ENCODE assay signal across 30 cellular contexts in the genomic region with DNA sequence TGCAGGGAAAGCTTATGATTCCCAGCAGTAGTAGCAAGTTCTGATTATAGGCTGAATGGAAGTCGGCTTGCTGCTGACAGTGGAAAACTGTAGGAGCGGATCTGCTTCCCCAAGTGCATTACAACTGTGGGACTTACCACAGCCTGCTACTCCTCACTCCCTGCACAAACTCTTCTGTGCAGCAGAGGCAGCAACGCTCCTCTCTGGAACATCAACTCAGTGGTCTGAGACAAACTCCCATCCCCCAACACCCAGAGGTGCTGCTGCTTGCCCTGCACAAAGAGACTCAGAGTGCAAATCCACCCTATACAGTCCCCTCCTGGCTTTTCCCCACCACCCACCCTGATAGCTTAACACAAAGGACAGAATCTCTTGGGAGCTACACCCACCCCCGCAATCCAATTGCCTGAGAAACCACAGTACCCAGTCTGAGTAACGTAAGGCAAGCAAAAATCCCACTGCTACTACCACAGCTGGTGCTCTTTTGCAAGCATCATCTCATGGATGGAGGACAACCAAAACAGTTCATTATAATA.
"Had no signal": no experiment of that assay in that cellular context is flagged by ENCODE, and none has a peak within 500 bp of the region (broad histone marks: within the 10 kb centered on the region; RNA-seq: fewer than 3 reads in every experiment).

No MANE protein-coding gene starts in this region.

- H3K4me3 Mint-ChIP-seq: activated naive CD4-positive, alpha-beta T cell treated with anti-CD3 and anti-CD28 coated beads for 36 hours; activated naive CD8-positive, alpha-beta T cell treated with anti-CD3 and anti-CD28 coated beads, Interleukin-2, amount 10 ng/mL, durations not matched to agents 7 days and 5 days; activated T-helper 1 cell treated with anti-CD3 and anti-CD28 coated beads, Interleukin-12 subunit alpha, Interleukin-12 subunit beta, Interleukin-2, Interleukin-4 antibody, amounts not matched to agents 30 ng/mL and 10 ng/mL and 1 ng/mL, durations not matched to agents 14 hours and 24 hours and 36 hours; immature natural killer cell; naive thymus-derived CD8-positive, alpha-beta T cell; neural crest cell; stimulated activated effector memory CD8-positive, alpha-beta T cell treated with anti-CD3 and anti-CD28 coated beads, Interleukin-12 subunit alpha, Interleukin-12 subunit beta, amount 100 ng/mL, for 72 hours; stimulated activated naive CD8-positive, alpha-beta T cell treated with anti-CD3 and anti-CD28 coated beads, Interleukin-15, Interleukin-2, amounts not matched to agents 100 ng/mL and 50 ng/mL, for 24 hours; T-cell had no signal

- H3K9me3 ChIP-seq: thoracic aorta had no signal

- DNase-seq: activated CD4-positive, alpha-beta T cell treated with anti-CD3 and anti-CD28 coated beads for 4 hours; activated CD4-positive, alpha-beta T cell treated with anti-CD3 and anti-CD28 coated beads, Interleukin-2, amount 50 U/mL, for 4 hours; activated CD8-positive, alpha-beta memory T cell treated with anti-CD3 and anti-CD28 coated beads for 24 hours; activated effector memory CD4-positive, alpha-beta T cell treated with anti-CD3 and anti-CD28 coated beads, Interleukin-2, amount 50 U/mL, for 16 hours; activated naive CD4-positive, alpha-beta T cell treated with anti-CD3 and anti-CD28 coated beads for 36 hours; activated naive CD8-positive, alpha-beta T cell treated with anti-CD3 and anti-CD28 coated beads, Interleukin-2, amount 10 ng/mL, durations not matched to agents 7 days and 5 days; activated T-cell treated with anti-CD3 and anti-CD28 coated beads, Interleukin-2, amount 50 U/mL, for 1 hour; amniotic stem cell; brain microvascular endothelial cell; dorsolateral prefrontal cortex; effector memory CD4-positive, alpha-beta T cell; erythroblast; heart right ventricle; immature natural killer cell; midbrain; naive thymus-derived CD8-positive, alpha-beta T cell; occipital lobe; psoas muscle; sigmoid colon; small intestine; stimulated activated CD4-positive, alpha-beta T cell treated with anti-CD3 and anti-CD28 coated beads, Interleukin-4, amount 100 ng/mL, for 24 hours; T-cell; trophoblast cell had no signal

- H3K27ac Mint-ChIP-seq: activated naive CD4-positive, alpha-beta T cell treated with anti-CD3 and anti-CD28 coated beads for 36 hours; activated naive CD8-positive, alpha-beta T cell treated with anti-CD3 and anti-CD28 coated beads, Interleukin-2, amount 10 ng/mL, durations not matched to agents 7 days and 5 days; activated T-helper 1 cell treated with anti-CD3 and anti-CD28 coated beads, Interleukin-12 subunit alpha, Interleukin-12 subunit beta, Interleukin-2, Interleukin-4 antibody, amounts not matched to agents 30 ng/mL and 10 ng/mL and 1 ng/mL, durations not matched to agents 14 hours and 24 hours and 36 hours; immature natural killer cell; naive thymus-derived CD8-positive, alpha-beta T cell; stimulated activated effector memory CD8-positive, alpha-beta T cell treated with anti-CD3 and anti-CD28 coated beads, Interleukin-12 subunit alpha, Interleukin-12 subunit beta, amount 100 ng/mL, for 72 hours; stimulated activated naive CD8-positive, alpha-beta T cell treated with anti-CD3 and anti-CD28 coated beads, Interleukin-15, Interleukin-2, amounts not matched to agents 100 ng/mL and 50 ng/mL, for 24 hours; T-cell had no signal

- ATAC-seq: heart right ventricle; naive thymus-derived CD8-positive, alpha-beta T cell; psoas muscle; T-cell had no signal

- H3K4me3 ChIP-seq: coronary artery, dorsolateral prefrontal cortex, heart right ventricle, psoas muscle, sigmoid colon, thoracic aorta had no signal

- H3K27ac ChIP-seq: brain microvascular endothelial cell, coronary artery, dorsolateral prefrontal cortex, heart right ventricle, parathyroid adenoma, psoas muscle, sigmoid colon, thoracic aorta had no signal

- H3K36me3 ChIP-seq: brain microvascular endothelial cell, heart right ventricle, sigmoid colon, thoracic aorta had no signal

- H3K27me3 Mint-ChIP-seq: activated naive CD8-positive, alpha-beta T cell treated with anti-CD3 and anti-CD28 coated beads, Interleukin-2, amount 10 ng/mL, durations not matched to agents 7 days and 5 days; naive thymus-derived CD8-positive, alpha-beta T cell; stimulated activated naive CD8-positive, alpha-beta T cell treated with anti-CD3 and anti-CD28 coated beads, Interleukin-15, Interleukin-2, amounts not matched to agents 100 ng/mL and 50 ng/mL, for 24 hours; T-cell had no signal

- H3K4me1 ChIP-seq: heart right ventricle, parathyroid adenoma, psoas muscle, sigmoid colon had no signal

- H3K36me3 Mint-ChIP-seq: activated naive CD8-positive, alpha-beta T cell treated with anti-CD3 and anti-CD28 coated beads, Interleukin-2, amount 10 ng/mL, durations not matched to agents 7 days and 5 days; naive thymus-derived CD8-positive, alpha-beta T cell; stimulated activated effector memory CD8-positive, alpha-beta T cell treated with anti-CD3 and anti-CD28 coated beads, Interleukin-12 subunit alpha, Interleukin-12 subunit beta, amount 100 ng/mL, for 72 hours; T-cell had no signal

- H3K4me1 Mint-ChIP-seq: activated naive CD8-positive, alpha-beta T cell treated with anti-CD3 and anti-CD28 coated beads, Interleukin-2, amount 10 ng/mL, durations not matched to agents 7 days and 5 days; immature natural killer cell; naive thymus-derived CD8-positive, alpha-beta T cell; neural crest cell; stimulated activated effector memory CD8-positive, alpha-beta T cell treated with anti-CD3 and anti-CD28 coated beads, Interleukin-12 subunit alpha, Interleukin-12 subunit beta, amount 100 ng/mL, for 72 hours; T-cell had no signal

- H3K27me3 ChIP-seq: brain microvascular endothelial cell, heart right ventricle, sigmoid colon had no signal
